Comparison of ENCODE assay signal across 8 cellular contexts in the genomic region with DNA sequence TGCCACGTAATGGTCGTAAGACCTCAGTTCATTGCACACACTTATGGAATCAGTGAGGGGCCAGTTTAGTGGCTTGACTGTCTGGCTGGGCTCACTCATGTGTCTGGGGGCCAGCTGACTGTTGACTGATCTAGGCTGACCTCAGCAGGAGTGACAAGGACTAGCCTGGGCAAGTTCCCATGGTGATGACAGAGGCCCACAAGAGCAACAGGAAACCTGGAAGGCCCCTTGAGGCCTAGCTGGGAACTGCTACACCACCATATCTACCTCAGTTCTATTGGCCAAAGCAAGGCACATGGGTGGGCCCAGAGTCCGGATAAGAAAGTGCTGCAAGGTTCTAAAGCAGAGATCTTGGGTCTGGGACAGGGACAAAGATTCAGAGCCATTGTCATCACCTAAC. TPM values are rescaled to one million over a fixed set of nuclear protein-coding genes. Genes with fewer than 3 reads are reported as not detected.
A peak's percentile ranks its signal among the peaks of the same experiment; 100 is the strongest.
DNase-seq lines count a peak whose midpoint lies in the region; ATAC-seq and TF ChIP-seq lines count a peak whose summit lies in the region.

No MANE protein-coding gene starts in this region.

- no peak overlapping the region for H3K4me3 Mint-ChIP-seq in activated T-cell treated with anti-CD3 and anti-CD28 coated beads, Interleukin-2, amount 50 U/mL, for 72 hours
- no peak overlapping the region for H3K4me3 Mint-ChIP-seq in activated T-cell treated with anti-CD3 and anti-CD28 coated beads, Interleukin-2, amount 50 U/mL, for 24 hours
- H3K4me3 Mint-ChIP-seq in endothelial cell (ENCODE audit: unreplicated experiment) = no peak overlapping the region
- no peak overlapping the region for H3K4me3 Mint-ChIP-seq in stimulated activated effector memory CD8-positive, alpha-beta T cell treated with anti-CD3 and anti-CD28 coated beads, Interleukin-12 subunit alpha, Interleukin-12 subunit beta, amount 100 ng/mL, for 72 hours

- no peaks in the 10 kb centered on the region for H3K36me3 Mint-ChIP-seq in activated T-cell treated with anti-CD3 and anti-CD28 coated beads, Interleukin-2, amount 50 U/mL, for 72 hours (ENCODE audit: insufficient read depth in 2 of 2)
- no peaks in the 10 kb centered on the region for H3K36me3 Mint-ChIP-seq in activated T-cell treated with anti-CD3 and anti-CD28 coated beads, Interleukin-2, amount 50 U/mL, for 24 hours (ENCODE audit: low read depth)
- H3K36me3 Mint-ChIP-seq in endothelial cell (ENCODE audit: low read depth, unreplicated experiment) = no peaks in the 10 kb centered on the region
- no peaks in the 10 kb centered on the region for H3K36me3 Mint-ChIP-seq in stimulated activated effector memory CD8-positive, alpha-beta T cell treated with anti-CD3 and anti-CD28 coated beads, Interleukin-12 subunit alpha, Interleukin-12 subunit beta, amount 100 ng/mL, for 72 hours

- peak; percentile 93 to 96 for ATAC-seq in activated T-cell treated with anti-CD3 and anti-CD28 coated beads, Interleukin-2, amount 50 U/mL, for 72 hours (replicated peaks in 1 of 2)
- peak; percentile 65 for ATAC-seq in HG02642 (IDR thresholded peaks at IDR 0.05; ENCODE audit: poor library complexity, unreplicated experiment)
- ATAC-seq in stimulated activated effector memory CD8-positive, alpha-beta T cell treated with anti-CD3 and anti-CD28 coated beads, Interleukin-12 subunit alpha, Interleukin-12 subunit beta, amount 100 ng/mL, for 72 hours = peak; percentile 84

- peak; percentile 53 to 61 for DNase-seq in activated T-cell treated with anti-CD3 and anti-CD28 coated beads, Interleukin-2, amount 50 U/mL, for 72 hours
- DNase-seq in activated T-cell treated with anti-CD3 and anti-CD28 coated beads, Interleukin-2, amount 50 U/mL, for 24 hours = no peak
- peak; percentile 63 to 64 for DNase-seq in NOMO-1 (lab: John Stamatoyannopoulos, UW; ENCODE audit: unreplicated experiment in 2 of 2)
- peak; percentile 40 for DNase-seq in endothelial cell (ENCODE audit: low spot score)
- no peak for DNase-seq in stimulated activated effector memory CD8-positive, alpha-beta T cell treated with anti-CD3 and anti-CD28 coated beads, Interleukin-12 subunit alpha, Interleukin-12 subunit beta, amount 100 ng/mL, for 72 hours (ENCODE audit: low spot score in 2 of 2)
- DNase-seq in NCI-H187 (lab: John Stamatoyannopoulos, UW) = no peak
- no peak for DNase-seq in NCI-H526 treated with DMSO at 0.1 percent for 48 hours (lab: John Stamatoyannopoulos, UW)

- H3K27ac Mint-ChIP-seq in activated T-cell treated with anti-CD3 and anti-CD28 coated beads, Interleukin-2, amount 50 U/mL, for 72 hours = no peak overlapping the region
- no peak overlapping the region for H3K27ac Mint-ChIP-seq in activated T-cell treated with anti-CD3 and anti-CD28 coated beads, Interleukin-2, amount 50 U/mL, for 24 hours
- peak overlapping the region; percentile 18 for H3K27ac Mint-ChIP-seq in endothelial cell (ENCODE audit: unreplicated experiment)
- no peak overlapping the region for H3K27ac Mint-ChIP-seq in stimulated activated effector memory CD8-positive, alpha-beta T cell treated with anti-CD3 and anti-CD28 coated beads, Interleukin-12 subunit alpha, Interleukin-12 subunit beta, amount 100 ng/mL, for 72 hours

- peaks cover 18% of the 10 kb centered on the region for H3K27me3 Mint-ChIP-seq in activated T-cell treated with anti-CD3 and anti-CD28 coated beads, Interleukin-2, amount 50 U/mL, for 72 hours (ENCODE audit: low read depth)
- H3K27me3 Mint-ChIP-seq in activated T-cell treated with anti-CD3 and anti-CD28 coated beads, Interleukin-2, amount 50 U/mL, for 24 hours = peaks cover 12% of the 10 kb centered on the region
- peaks cover 14% of the 10 kb centered on the region for H3K27me3 Mint-ChIP-seq in endothelial cell (ENCODE audit: unreplicated experiment)

- H3K4me1 Mint-ChIP-seq in activated T-cell treated with anti-CD3 and anti-CD28 coated beads, Interleukin-2, amount 50 U/mL, for 72 hours (ENCODE audit: low read depth) = peaks cover 6% of the 10 kb centered on the region
- H3K4me1 Mint-ChIP-seq in activated T-cell treated with anti-CD3 and anti-CD28 coated beads, Interleukin-2, amount 50 U/mL, for 24 hours (ENCODE audit: low read depth) = no peaks in the 10 kb centered on the region
- peaks cover 4% of the 10 kb centered on the region for H3K4me1 Mint-ChIP-seq in endothelial cell (ENCODE audit: unreplicated experiment)
- peaks cover under 1% of the 10 kb centered on the region for H3K4me1 Mint-ChIP-seq in stimulated activated effector memory CD8-positive, alpha-beta T cell treated with anti-CD3 and anti-CD28 coated beads, Interleukin-12 subunit alpha, Interleukin-12 subunit beta, amount 100 ng/mL, for 72 hours

- no peaks in the 10 kb centered on the region for H3K9me3 Mint-ChIP-seq in activated T-cell treated with anti-CD3 and anti-CD28 coated beads, Interleukin-2, amount 50 U/mL, for 72 hours
- no peaks in the 10 kb centered on the region for H3K9me3 Mint-ChIP-seq in activated T-cell treated with anti-CD3 and anti-CD28 coated beads, Interleukin-2, amount 50 U/mL, for 24 hours
- H3K9me3 Mint-ChIP-seq in endothelial cell (ENCODE audit: unreplicated experiment) = no peaks in the 10 kb centered on the region
- H3K9me3 Mint-ChIP-seq in stimulated activated effector memory CD8-positive, alpha-beta T cell treated with anti-CD3 and anti-CD28 coated beads, Interleukin-12 subunit alpha, Interleukin-12 subunit beta, amount 100 ng/mL, for 72 hours = no peaks in the 10 kb centered on the region

- TF ChIP-seq CTCF in endothelial cell (IDR thresholded peaks at IDR 0.05; ENCODE audit: unreplicated experiment) = peak; percentile 42

RNA-seq across cellular contexts. Expression of a gene that starts 21.3 kb away (rescaled TPM):
- total RNA-seq in activated T-cell treated with anti-CD3 and anti-CD28 coated beads, Interleukin-2, amount 50 U/mL, for 72 hours = not detected
- total RNA-seq in endothelial cell (ENCODE audit: unreplicated experiment) = 13.3 TPM

Comparison
In these comparisons a context has a peak if more than half of its experiments do, and no peak if none do; other contexts are left out.
1. DNase-seq: peak in activated T-cell treated with anti-CD3 and anti-CD28 coated beads, Interleukin-2, amount 50 U/mL, for 72 hours (2 of 2), NOMO-1 (2 of 2) and endothelial cell (single experiment); none in activated T-cell treated with anti-CD3 and anti-CD28 coated beads, Interleukin-2, amount 50 U/mL, for 24 hours (single experiment), stimulated activated effector memory CD8-positive, alpha-beta T cell treated with anti-CD3 and anti-CD28 coated beads, Interleukin-12 subunit alpha, Interleukin-12 subunit beta, amount 100 ng/mL, for 72 hours (0 of 2), NCI-H187 (0 of 2) and NCI-H526 treated with DMSO at 0.1 percent for 48 hours (single experiment).
2. RNA of a gene that starts 21.3 kb away (total RNA-seq): 13.3 TPM in endothelial cell (single experiment); not detected in activated T-cell treated with anti-CD3 and anti-CD28 coated beads, Interleukin-2, amount 50 U/mL, for 72 hours; every median in the first group is over 10 times any median in the second.
3. Peak in every context shown above with its lines, with median percentiles within 50 percentile points of each other: ATAC-seq.